ENCODE assay signal across 9 cellular contexts in the genomic region with DNA sequence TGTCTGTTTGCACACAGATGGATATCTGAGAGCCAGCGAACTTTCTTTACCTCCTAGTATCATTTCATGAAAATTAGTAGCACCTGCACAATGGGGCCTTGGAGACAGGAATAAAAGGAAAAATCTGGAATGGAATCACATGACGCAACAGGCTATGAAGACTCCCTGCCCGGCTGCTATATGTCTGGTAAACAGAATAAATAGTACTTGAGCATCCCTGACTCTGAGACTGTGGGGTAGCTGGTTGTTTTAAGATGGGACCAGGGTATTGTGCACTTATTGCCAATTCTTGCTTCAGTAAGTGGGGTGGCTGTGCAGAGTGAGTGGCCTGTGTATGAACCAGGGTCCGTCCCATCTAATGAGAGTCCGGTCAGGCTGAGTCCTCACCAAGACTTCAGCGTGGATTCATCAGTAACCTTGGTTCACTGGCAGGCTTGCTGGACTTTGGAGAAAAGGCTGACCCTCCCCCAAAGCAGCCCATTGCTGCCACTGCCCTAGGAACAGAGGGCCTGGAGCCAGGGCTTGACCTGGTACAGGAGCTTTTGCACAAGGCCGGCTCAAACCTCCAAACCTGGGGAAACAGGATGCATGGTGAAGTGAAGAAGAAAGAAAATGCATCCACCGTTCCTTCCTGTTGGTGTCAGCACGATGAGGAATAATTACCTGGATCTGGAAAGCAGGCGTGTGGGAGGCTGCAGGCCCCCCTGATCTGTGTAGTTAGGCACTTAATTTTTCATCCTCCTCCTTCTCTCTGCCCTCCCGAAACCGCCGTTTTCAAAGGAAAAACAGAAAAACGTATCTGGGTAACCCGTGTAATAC.
DNase-seq lines count a peak whose midpoint lies in the region; ATAC-seq and TF ChIP-seq lines count a peak whose summit lies in the region.
"Had no signal": no experiment of that assay in that cellular context is flagged by ENCODE, and none has a peak within 500 bp of the region (broad histone marks: within the 10 kb centered on the region; RNA-seq: fewer than 3 reads in every experiment).

No MANE protein-coding gene starts in this region.

- POLR2A ChIA-PET in Caco-2 (lab: Charles Lee) = interaction anchor here (1.1 kb wide), 1 partner anchor 69 kb away, joined by 3 read pairs; no protein-coding TSS in a partner anchor

- TF ChIP-seq CTCF in Caco-2 (IDR thresholded peaks at IDR 0.05; ENCODE audit: insufficient read depth in 1 of 2, low read depth in 1 of 2, low read length in 1 of 2, severe bottlenecking in 1 of 2, unreplicated experiment in 1 of 2) (no peak), prostate gland (IDR thresholded peaks at IDR 0.05) (no peak)

- H3K4me1 ChIP-seq in Caco-2 (peaks cover 43% of the 10 kb centered on the region), SJSA1 (replicated peaks) (peaks cover 46% of the 10 kb centered on the region), esophagus (ENCODE audit: control insufficient read depth in 2 of 2, insufficient read depth in 2 of 2, low read length in 1 of 2) (peaks cover 8 to 17% of the 10 kb centered on the region in 2 donors), prostate gland (replicated peaks) (peaks cover 7% of the 10 kb centered on the region)

- DNase-seq in Caco-2 (no peak), SJSA1 (ENCODE audit: low read depth in 1 of 2, low spot score in 2 of 2) (no peak), prostate gland (ENCODE audit: low spot score) (no peak), middle frontal gyrus (ENCODE audit: extremely low spot score, low spot score) (no peak), NCI-H128 (lab: John Stamatoyannopoulos, UW; ENCODE audit: unreplicated experiment) (no peak), activated gamma-delta T cell treated with Interleukin-2 at 50 U/mL for 16 hours (no peak)

- ATAC-seq in HG02870 (IDR thresholded peaks at IDR 0.05; ENCODE audit: unreplicated experiment) = no peak

- intact Hi-C loops in Caco-2 (cut with micrococcal nuclease; ENCODE audit: unreplicated experiment) (no loop called here), prostate gland (cut with DNase I) (loop anchor here (5.0 kb wide), 1 partner anchor 440 kb away; no protein-coding TSS in a partner anchor)

- H3K27me3 Mint-ChIP-seq in Caco-2 (ENCODE audit: insufficient read depth, unreplicated experiment) = no peaks in the 10 kb centered on the region

- no peaks in the 10 kb centered on the region for H3K27me3 ChIP-seq in Caco-2 (replicated peaks; ENCODE audit: control insufficient read depth, insufficient read depth, low read length)
- no peaks in the 10 kb centered on the region for H3K27me3 ChIP-seq in SJSA1 (replicated peaks)
- no peaks in the 10 kb centered on the region for H3K27me3 ChIP-seq in esophagus (ENCODE audit: control insufficient read depth in 1 of 2, insufficient read depth in 2 of 2, low read length in 2 of 2)
- no peaks in the 10 kb centered on the region for H3K27me3 ChIP-seq in prostate gland (replicated peaks; ENCODE audit: insufficient read depth)

- peaks cover 39% of the 10 kb centered on the region for H3K4me1 Mint-ChIP-seq in Caco-2 (ENCODE audit: low read depth, unreplicated experiment)

- CTCF ChIA-PET in Caco-2 (lab: Charles Lee) = interaction anchor here (0.6 to 1.1 kb wide), 2 partner anchors 67 to 69 kb away, joined by 3 read pairs; no protein-coding TSS in a partner anchor

- TF ChIP-seq POLR2A in prostate gland (IDR thresholded peaks at IDR 0.05) = no peak

- no peaks in the 10 kb centered on the region for H3K9me3 Mint-ChIP-seq in Caco-2 (ENCODE audit: unreplicated experiment)

- no peak overlapping the region for H3K4me3 ChIP-seq in Caco-2 (ENCODE audit: low read depth, low read length)
- no peak overlapping the region for H3K4me3 ChIP-seq in SJSA1
- no peak overlapping the region for H3K4me3 ChIP-seq in esophagus (ENCODE audit: low read depth in 1 of 2, low read length in 2 of 2)
- no peak overlapping the region for H3K4me3 ChIP-seq in prostate gland
- H3K4me3 ChIP-seq: SK-N-MC had no signal

- H3K36me3 ChIP-seq in Caco-2 (ENCODE audit: control insufficient read depth, insufficient read depth, low read length) (no peaks in the 10 kb centered on the region), SJSA1 (no peaks in the 10 kb centered on the region), esophagus (ENCODE audit: control insufficient read depth in 2 of 2, insufficient read depth in 2 of 2, low read length in 1 of 2) (no peaks in the 10 kb centered on the region), prostate gland (no peaks in the 10 kb centered on the region)

- 75 to 80% methylated on average over 15 of the region's 15 CpGs for WGBS in esophagus, 2 donors
- WGBS in prostate gland = 48% methylated on average over 15 of the region's 15 CpGs

- no TSS peak for BruUV-seq in Caco-2 (replicated peaks; lab: Mats Ljungman, UMichigan)

- peaks cover 20% of the 10 kb centered on the region for H3K36me3 Mint-ChIP-seq in Caco-2 (ENCODE audit: insufficient read depth, unreplicated experiment)

- H3K27ac Mint-ChIP-seq in Caco-2 (ENCODE audit: unreplicated experiment) = peak overlapping the region; percentile 87

- peak overlapping the region; percentile 91 for H3K27ac ChIP-seq in SJSA1
- H3K27ac ChIP-seq in esophagus (ENCODE audit: low read depth in 2 of 2, low read length in 1 of 2) = peak overlapping the region; percentile 58 to 95
- H3K27ac ChIP-seq in prostate gland = peak overlapping the region; percentile 95 to 96

- no peaks in the 10 kb centered on the region for H3K9me3 ChIP-seq in Caco-2
- no peaks in the 10 kb centered on the region for H3K9me3 ChIP-seq in SJSA1 (replicated peaks)
- no peaks in the 10 kb centered on the region for H3K9me3 ChIP-seq in esophagus (ENCODE audit: control insufficient read depth in 2 of 2, insufficient read depth in 1 of 2, low read depth in 1 of 2, low read length in 1 of 2)
- H3K9me3 ChIP-seq in prostate gland = no peaks in the 10 kb centered on the region

- peak overlapping the region; percentile 32 for H3K4me3 Mint-ChIP-seq in Caco-2 (ENCODE audit: unreplicated experiment)
